Comparison of ENCODE assay signal across 27 cellular contexts in genomic region chr11:75427181-75427580, GRCh38. TPM values are rescaled to one million over a fixed set of nuclear protein-coding genes. Genes with fewer than 3 reads are reported as not detected.
A peak's percentile ranks its signal among the peaks of the same experiment; 100 is the strongest.
DNase-seq lines count a peak whose midpoint lies in the region; ATAC-seq, FAIRE-seq and TF ChIP-seq lines count a peak whose summit lies in the region.
"Had no signal": no experiment of that assay in that cellular context is flagged by ENCODE, and none has a peak within 500 bp of the region (broad histone marks: within the 10 kb centered on the region; RNA-seq: fewer than 3 reads in every experiment).

No MANE protein-coding gene starts in this region.

- no peak for ATAC-seq in HepG2
- ATAC-seq in right lobe of liver: no peak
- no peak for ATAC-seq in thoracic aorta (ENCODE audit: insufficient number of reproducible peaks, low FRiP score, low read depth)
- ATAC-seq in HG02870 (IDR thresholded peaks at IDR 0.05; ENCODE audit: unreplicated experiment): no peak
- ATAC-seq: A549 had no signal

- H3K4me3 ChIP-seq in HepG2 (replicated peaks in 1 of 3; ENCODE audit: insufficient read depth in 1 of 3, low read depth in 2 of 3, low read length in 3 of 3) (no peak overlapping the region), right lobe of liver (no peak overlapping the region), ascending aorta (no peak overlapping the region), osteoblast (ENCODE audit: insufficient read depth, low read length) (no peak overlapping the region), thoracic aorta (no peak overlapping the region), Karpas-422 (ENCODE audit: low read length) (no peak overlapping the region)
- H3K4me3 ChIP-seq: A549; BLaER1 treated with 17β-estradiol and CSF1 and Interleukin-3, amounts not matched to agents 10 nM and 100 nM; HAP-1 had no signal

- POLR2A ChIA-PET in HepG2 (lab: Yijun Ruan, JAX): interaction anchor here (1.5 kb wide), 1 partner anchor 27 kb away, joined by 10 read pairs; no protein-coding TSS in a partner anchor

- H4K20me1 ChIP-seq in HepG2 (ENCODE audit: insufficient read depth, low read length) (peaks cover 9% of the 10 kb centered on the region; the same call in 1 of the 2 replicates), osteoblast (ENCODE audit: insufficient read depth, low read length) (no peaks in the 10 kb centered on the region), Karpas-422 (ENCODE audit: insufficient read depth, low read depth, low read length) (no peaks in the 10 kb centered on the region)

- in situ Hi-C loops in HepG2 (cut with HindIII; ENCODE audit: extremely low pct_ligation_motif_present, low pct_unique_long_range_greater_than_20kb): no loop called here

- H3K79me2 ChIP-seq in HepG2 (ENCODE audit: insufficient read depth, low read length) (no peaks in the 10 kb centered on the region), osteoblast (ENCODE audit: insufficient read depth, low read length) (no peaks in the 10 kb centered on the region), Karpas-422 (ENCODE audit: low read length) (no peaks in the 10 kb centered on the region)

- H3K9ac ChIP-seq in HepG2 (ENCODE audit: insufficient read depth, low read depth, low read length) (no peak overlapping the region), Karpas-422 (ENCODE audit: low read length) (no peak overlapping the region)
- H3K9ac ChIP-seq: BLaER1 treated with 17β-estradiol and CSF1 and Interleukin-3, amounts not matched to agents 10 nM and 100 nM had no signal

- H3K36me3 ChIP-seq in HepG2 (replicated peaks in 1 of 2; ENCODE audit: control insufficient read depth in 1 of 2, insufficient read depth in 2 of 2, low read length in 2 of 2) (no peaks in the 10 kb centered on the region), right lobe of liver (no peaks in the 10 kb centered on the region), ascending aorta (peaks cover 0 to 11% of the 10 kb centered on the region in 2 donors), osteoblast (ENCODE audit: insufficient read depth, low read length) (peaks cover 9% of the 10 kb centered on the region), thoracic aorta (no peaks in the 10 kb centered on the region), Karpas-422 (ENCODE audit: insufficient read depth, low read length) (peaks cover 3% of the 10 kb centered on the region)

- TF ChIP-seq POLR2A in HepG2 (IDR thresholded peaks at IDR 0.05; ENCODE audit: insufficient read depth in 1 of 2, low read depth in 2 of 2, low read length in 2 of 2) (no peak), right lobe of liver (IDR thresholded peaks at IDR 0.05) (no peak)

- intact Hi-C loops in HepG2 (cut with micrococcal nuclease; ENCODE audit: unreplicated experiment): no loop called here
- intact Hi-C loops in right lobe of liver (cut with DNase I): no loop called here
- intact Hi-C loops in ascending aorta (cut with DNase I): loop anchor here (10.0 kb wide), 1 partner anchor 388 kb away; the partner anchor contains the start of gene UVRAG

- no peak overlapping the region for H2AFZ ChIP-seq in HepG2 (ENCODE audit: low read length)
- H2AFZ ChIP-seq in osteoblast (ENCODE audit: low read length): no peak overlapping the region
- no peak overlapping the region for H2AFZ ChIP-seq in Karpas-422 (ENCODE audit: low read length)

- no peak for TF ChIP-seq RAD21 in HepG2 (CRISPR knock-in tag; IDR thresholded peaks at IDR 0.05)

- no peak for FAIRE-seq in HepG2 (lab: Jason Lieb, UNC)
- FAIRE-seq: A549, GM12891, GM18507, H54 had no signal

- no peak for TF ChIP-seq CTCF in HepG2 (CRISPR knock-in tag; IDR thresholded peaks at IDR 0.05)
- TF ChIP-seq CTCF in right lobe of liver (IDR thresholded peaks at IDR 0.05): no peak
- TF ChIP-seq CTCF in ascending aorta (IDR thresholded peaks at IDR 0.05): no peak
- no peak for TF ChIP-seq CTCF in osteoblast (IDR thresholded peaks at IDR 0.05; ENCODE audit: extremely low read depth, low read depth, low read length)
- TF ChIP-seq CTCF in thoracic aorta (IDR thresholded peaks at IDR 0.05): no peak

- H3K27ac ChIP-seq in HepG2 (ENCODE audit: extremely low read length, insufficient read depth, low read length): no peak overlapping the region
- H3K27ac ChIP-seq in right lobe of liver: no peak overlapping the region
- peak overlapping the region; percentile 60 to 77 for H3K27ac ChIP-seq in ascending aorta
- no peak overlapping the region for H3K27ac ChIP-seq in osteoblast (ENCODE audit: low read depth, low read length)
- H3K27ac ChIP-seq in thoracic aorta: peak overlapping the region; percentile 66
- H3K27ac ChIP-seq in Karpas-422 (ENCODE audit: low read length): no peak overlapping the region
- H3K27ac ChIP-seq: BLaER1 treated with 17β-estradiol and CSF1 and Interleukin-3, amounts not matched to agents 10 nM and 100 nM had no signal

- H3K27me3 ChIP-seq in HepG2 (ENCODE audit: control insufficient read depth in 1 of 2, insufficient read depth in 2 of 2, low read length in 2 of 2) (peaks cover 3 to 25% of the 10 kb centered on the region in 2 experiments; a peak in 4 of 5 replicates), right lobe of liver (peaks cover 0 to 6% of the 10 kb centered on the region in 2 donors), ascending aorta (no peaks in the 10 kb centered on the region), osteoblast (ENCODE audit: insufficient read depth, low read length) (peaks cover 30% of the 10 kb centered on the region), thoracic aorta (replicated peaks; ENCODE audit: insufficient read depth) (no peaks in the 10 kb centered on the region), Karpas-422 (ENCODE audit: low read length) (no peaks in the 10 kb centered on the region)

- peak overlapping the region; percentile 82; the same call in 1 of the 2 replicates for H3K4me2 ChIP-seq in HepG2 (ENCODE audit: low read depth, low read length)
- no peak overlapping the region for H3K4me2 ChIP-seq in osteoblast (ENCODE audit: insufficient read depth, low read length)
- no peak overlapping the region for H3K4me2 ChIP-seq in Karpas-422 (ENCODE audit: low read depth, low read length, poor library complexity, severe bottlenecking)
- H3K4me2 ChIP-seq: A549 had no signal

- CTCF ChIA-PET in HepG2 (lab: Yijun Ruan, JAX; ENCODE audit: low intra/inter-chr PET ratio, low total read pairs): no interaction called here

- BruUV-seq in HepG2 (replicated peaks; lab: Mats Ljungman, UMichigan): no TSS peak

- H3K9me3 ChIP-seq in HepG2 (ENCODE audit: low read length): no peaks in the 10 kb centered on the region
- no peaks in the 10 kb centered on the region for H3K9me3 ChIP-seq in right lobe of liver
- no peaks in the 10 kb centered on the region for H3K9me3 ChIP-seq in ascending aorta
- peaks cover 2% of the 10 kb centered on the region for H3K9me3 ChIP-seq in osteoblast (ENCODE audit: low read depth, low read length)
- H3K9me3 ChIP-seq in thoracic aorta: peaks cover 4% of the 10 kb centered on the region
- no peaks in the 10 kb centered on the region for H3K9me3 ChIP-seq in Karpas-422 (ENCODE audit: low read length)
- H3K9me3 ChIP-seq: HAP-1 had no signal

- no peak for TF ChIP-seq EP300 in HepG2 (IDR thresholded peaks at IDR 0.05; ENCODE audit: low read depth in 2 of 2, low read length in 2 of 2)
- TF ChIP-seq EP300 in HepG2 (CRISPR knock-in tag; IDR thresholded peaks at IDR 0.05; ENCODE audit: borderline replicate concordance): no peak

- H3K4me1 ChIP-seq in HepG2 (ENCODE audit: insufficient read depth, low read length) (peaks cover 39% of the 10 kb centered on the region), right lobe of liver (peaks cover 0 to 16% (median 4%) of the 10 kb centered on the region in 4 donors), ascending aorta (peaks cover 2 to 9% of the 10 kb centered on the region in 2 donors), osteoblast (ENCODE audit: insufficient read depth, low read length) (peaks cover 3% of the 10 kb centered on the region), thoracic aorta (ENCODE audit: control insufficient read depth in 1 of 2, low read depth in 2 of 2) (peaks cover 3 to 32% of the 10 kb centered on the region in 2 donors), Karpas-422 (ENCODE audit: low read length) (no peaks in the 10 kb centered on the region)
- H3K4me1 ChIP-seq: HAP-1 had no signal

- no peaks in the 10 kb centered on the region for H3K9me2 ChIP-seq in Karpas-422 (replicated peaks; ENCODE audit: insufficient read depth, low read length)

- no peak for DNase-seq in HepG2 (ENCODE audit: low spot score)
- no peak for DNase-seq in right lobe of liver
- no peak for DNase-seq in ascending aorta (ENCODE audit: low spot score in 2 of 2)
- DNase-seq in osteoblast (ENCODE audit: insufficient read length, low spot score, missing footprints): peak; percentile 84
- no peak for DNase-seq in thoracic aorta (ENCODE audit: low spot score)
- DNase-seq in Karpas-422: no peak
- DNase-seq in HUDEP-2 (lab: John Stamatoyannopoulos, UW; ENCODE audit: unreplicated experiment in 76 of 76): no peak
- DNase-seq: 8988T; ACHN; AML-193; BE2C; Calu3; CD4-positive, alpha-beta memory T cell; COR-L47; DMS53; DMS79 treated with DMSO at 0.1 percent for 48 hours; GF-D8; GOT3; HFFc6 had no signal

RNA-seq across cellular contexts. Expression of gene KLHL35, which starts 5.8 kb away (rescaled TPM):
- total RNA-seq in HepG2 (2016; rRNA removed; fragmentation: Illumina TruSeq; extraction: Trizol): not detected in 2 replicates
- total RNA-seq in HepG2 (2016; cell fraction: cytosol; rRNA removed; fragmentation: Illumina TruSeq; extraction: Trizol; ENCODE audit: low read depth): not detected in 2 replicates
- total RNA-seq in HepG2 (2016; cell fraction: insoluble cytoplasmic fraction; rRNA removed; fragmentation: Illumina TruSeq; extraction: Trizol): not detected in 2 replicates
- not detected in 2 replicates for total RNA-seq in HepG2 (2016; cell fraction: membrane; rRNA removed; fragmentation: Illumina TruSeq; extraction: Trizol)
- total RNA-seq in HepG2 (2016; cell fraction: nucleus; rRNA removed; fragmentation: Illumina TruSeq; extraction: Trizol): not detected in 2 replicates
- not detected in 2 replicates for polyA plus RNA-seq in HepG2 (2011; rRNA removed)
- polyA plus RNA-seq in HepG2 (2011; cell fraction: cytosol; rRNA removed): 0.03 TPM in 1 of 2 replicates, not detected in the other
- polyA plus RNA-seq in HepG2 (2011; cell fraction: nucleus; rRNA removed): 0.10 and 0.14 TPM in 2 replicates
- polyA plus RNA-seq in HepG2 (2012): 0.12 TPM in 1 of 2 replicates, not detected in the other
- polyA plus RNA-seq in HepG2 (2016; cell fraction: cytosol; fragmentation: Illumina TruSeq; extraction: Trizol; ENCODE audit: low read depth): not detected in 2 replicates
- not detected in 2 replicates for polyA plus RNA-seq in HepG2 (2016; cell fraction: insoluble cytoplasmic fraction; fragmentation: Illumina TruSeq; extraction: Trizol; ENCODE audit: low read depth)
- not detected in 2 replicates for polyA plus RNA-seq in HepG2 (2016; cell fraction: membrane; fragmentation: Illumina TruSeq; extraction: Trizol; ENCODE audit: low read depth)
- 1.3 TPM in 1 of 2 replicates, not detected in the other for polyA plus RNA-seq in HepG2 (2016; cell fraction: nucleus; fragmentation: Illumina TruSeq; extraction: Trizol; ENCODE audit: insufficient read depth, low read depth)
- polyA minus RNA-seq in HepG2 (2011; rRNA and poly(A)+ RNA removed; ENCODE audit: low replicate concordance): 9.7 TPM in 1 of 2 replicates, not detected in the other
- 0.70 TPM in 1 of 2 replicates, not detected in the other for polyA minus RNA-seq in HepG2 (2011; cell fraction: cytosol; rRNA and poly(A)+ RNA removed)
- 0.64 TPM in 1 of 2 replicates, not detected in the other for polyA minus RNA-seq in HepG2 (2011; cell fraction: nucleus; rRNA and poly(A)+ RNA removed)
- under 1 TPM in 1 of 6 experiments, not detected in 5; 0.09 TPM for total RNA-seq in right lobe of liver
- total RNA-seq in ascending aorta: not detected
- 2.4 and 4.3 TPM in 2 replicates for total RNA-seq in osteoblast
- 1 to 10 TPM; 6.8 to 7.9 TPM for total RNA-seq in thoracic aorta
- total RNA-seq in Karpas-422 (2014; rRNA removed; shearing (Covaris generic); ENCODE audit: low replicate concordance): 1.3 and 8.5 TPM in 2 replicates
- total RNA-seq: G401, HFFc6 had no signal

RNA-seq across cellular contexts. Expression of gene RPS3, which starts 27.9 kb away (rescaled TPM):
- total RNA-seq in HepG2 (2016; rRNA removed; fragmentation: Illumina TruSeq; extraction: Trizol) (2,143 and 2,814 TPM in 2 replicates), right lobe of liver (100 to 1,000 TPM; 311 to 560 (median 447) TPM), ascending aorta (511 TPM), osteoblast (1,511 and 1,512 TPM in 2 replicates), thoracic aorta (100 to 1,000 TPM; 560 to 708 TPM)
- total RNA-seq in HepG2 (2016; cell fraction: cytosol; rRNA removed; fragmentation: Illumina TruSeq; extraction: Trizol; ENCODE audit: low read depth): 3,026 and 3,837 TPM in 2 replicates
- total RNA-seq in HepG2 (2016; cell fraction: insoluble cytoplasmic fraction; rRNA removed; fragmentation: Illumina TruSeq; extraction: Trizol): 2,366 and 2,701 TPM in 2 replicates
- 5,197 and 5,735 TPM in 2 replicates for total RNA-seq in HepG2 (2016; cell fraction: membrane; rRNA removed; fragmentation: Illumina TruSeq; extraction: Trizol)
- 799 and 826 TPM in 2 replicates for total RNA-seq in HepG2 (2016; cell fraction: nucleus; rRNA removed; fragmentation: Illumina TruSeq; extraction: Trizol)
- polyA plus RNA-seq in HepG2 (2011; rRNA removed): 3,295 and 3,616 TPM in 2 replicates
- 3,790 and 3,975 TPM in 2 replicates for polyA plus RNA-seq in HepG2 (2011; cell fraction: cytosol; rRNA removed)
- polyA plus RNA-seq in HepG2 (2011; cell fraction: nucleus; rRNA removed): 1,120 and 1,329 TPM in 2 replicates
- 4,677 and 5,383 TPM in 2 replicates for polyA plus RNA-seq in HepG2 (2012)
- polyA plus RNA-seq in HepG2 (2016; cell fraction: cytosol; fragmentation: Illumina TruSeq; extraction: Trizol; ENCODE audit: low read depth): 4,653 and 5,328 TPM in 2 replicates
- polyA plus RNA-seq in HepG2 (2016; cell fraction: insoluble cytoplasmic fraction; fragmentation: Illumina TruSeq; extraction: Trizol; ENCODE audit: low read depth): 3,740 and 3,849 TPM in 2 replicates
- polyA plus RNA-seq in HepG2 (2016; cell fraction: membrane; fragmentation: Illumina TruSeq; extraction: Trizol; ENCODE audit: low read depth): 7,247 and 7,550 TPM in 2 replicates
- polyA plus RNA-seq in HepG2 (2016; cell fraction: nucleus; fragmentation: Illumina TruSeq; extraction: Trizol; ENCODE audit: insufficient read depth, low read depth): 2,020 and 2,028 TPM in 2 replicates
- polyA minus RNA-seq in HepG2 (2011; rRNA and poly(A)+ RNA removed; ENCODE audit: low replicate concordance): 1,170 and 2,337 TPM in 2 replicates
- polyA minus RNA-seq in HepG2 (2011; cell fraction: cytosol; rRNA and poly(A)+ RNA removed): 547 and 597 TPM in 2 replicates
- 281 and 352 TPM in 2 replicates for polyA minus RNA-seq in HepG2 (2011; cell fraction: nucleus; rRNA and poly(A)+ RNA removed)
- total RNA-seq in Karpas-422 (2014; rRNA removed; shearing (Covaris generic); ENCODE audit: low replicate concordance): 2,332 and 2,975 TPM in 2 replicates

Comparison
In these comparisons a context has a peak if more than half of its experiments do, and no peak if none do; other contexts are left out.
1. H3K27ac ChIP-seq: peak in ascending aorta (2 of 2) and thoracic aorta (2 of 2); none in HepG2 (single experiment), right lobe of liver (0 of 3), osteoblast (single experiment) and Karpas-422 (single experiment).